29 cellular contexts compared by ENCODE assay signal in genomic region chr10:121637437-121637836, GRCh38.
"Had no signal": no experiment of that assay in that cellular context is flagged by ENCODE, and none has a peak within 500 bp of the region (broad histone marks: within the 10 kb centered on the region; RNA-seq: fewer than 3 reads in every experiment).

No MANE protein-coding gene starts in this region.

- H3K4me3 ChIP-seq: adrenal gland, ascending aorta, body of pancreas, breast epithelium, cardiac muscle cell had no signal

- H3K9me3 ChIP-seq: adrenal gland had no signal

- H3K4me1 ChIP-seq: adrenal gland, ascending aorta, body of pancreas, breast epithelium had no signal

- H3K36me3 ChIP-seq: adrenal gland, ascending aorta, brain microvascular endothelial cell, breast epithelium, cardiac muscle cell had no signal

- H3K27ac ChIP-seq: adrenal gland, ascending aorta, body of pancreas, brain microvascular endothelial cell, breast epithelium, cardiac muscle cell had no signal

- DNase-seq: activated effector memory CD4-positive, alpha-beta T cell treated with anti-CD3 and anti-CD28 coated beads, Interleukin-2, amount 50 U/mL, for 16 hours; activated effector memory CD4-positive, alpha-beta T cell treated with Interleukin-2 at 50 U/mL for 16 hours; activated gamma-delta T cell; activated gamma-delta T cell treated with Interleukin-2 at 50 U/mL for 16 hours; activated naive CD4-positive, alpha-beta T cell; activated naive CD4-positive, alpha-beta T cell treated with anti-CD3 and anti-CD28 coated beads for 36 hours; activated naive CD4-positive, alpha-beta T cell treated with anti-CD3 and anti-CD28 coated beads, Interleukin-2, amount 10 ng/mL, durations not matched to agents 7 days and 5 days; activated naive CD4-positive, alpha-beta T cell treated with anti-CD3 and anti-CD28 coated beads, Interleukin-2, amount 50 U/mL, for 16 hours; activated naive CD4-positive, alpha-beta T cell treated with Interleukin-2 at 50 U/mL for 16 hours; activated naive CD8-positive, alpha-beta T cell treated with anti-CD3 and anti-CD28 coated beads for 36 hours; activated naive CD8-positive, alpha-beta T cell treated with anti-CD3 and anti-CD28 coated beads, Interleukin-2, amount 10 ng/mL, durations not matched to agents 7 days and 5 days; activated naive CD8-positive, alpha-beta T cell treated with anti-CD3 and anti-CD28 coated beads, Interleukin-2, amount 50 U/mL, for 24 hours; activated T-cell treated with anti-CD3 and anti-CD28 coated beads, Interleukin-2, amount 50 U/mL, for 24 hours; activated T-cell treated with anti-CD3 and anti-CD28 coated beads, Interleukin-2, amount 50 U/mL, for 4 hours; activated T-cell treated with anti-CD3 and anti-CD28 coated beads, Interleukin-2, amount 50 U/mL, for 48 hours; activated T-cell treated with anti-CD3 and anti-CD28 coated beads, Interleukin-2, amount 50 U/mL, for 72 hours; adrenal gland; amniotic stem cell; amygdala; anterior cingulate cortex; aorta; body of pancreas; brain microvascular endothelial cell; caudate nucleus; central memory CD4-positive, alpha-beta T cell; cerebellar nuclear complex had no signal
